ENCODE assay signal across 10 cellular contexts in the genomic region with DNA sequence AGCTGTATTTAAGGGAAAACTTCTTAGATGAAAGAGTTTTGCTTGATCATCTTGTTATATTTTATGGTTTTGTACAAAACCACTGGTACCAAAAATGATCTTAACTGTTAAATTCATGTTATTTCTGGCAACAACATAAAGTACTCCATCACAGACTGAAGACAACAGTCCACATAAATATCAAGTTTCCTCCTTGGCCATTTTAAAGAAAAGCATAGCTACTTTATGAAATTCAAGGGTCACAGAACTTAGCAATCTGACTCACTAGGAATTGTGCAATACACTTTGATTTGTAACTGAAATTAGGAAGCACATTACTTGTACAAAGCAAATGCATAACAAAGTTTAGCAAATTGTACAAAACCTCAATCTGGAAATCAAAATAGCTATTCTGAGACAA.
DNase-seq lines count a peak whose midpoint lies in the region; ATAC-seq, FAIRE-seq and TF ChIP-seq lines count a peak whose summit lies in the region.
"Had no signal": no experiment of that assay in that cellular context is flagged by ENCODE, and none has a peak within 500 bp of the region (broad histone marks: within the 10 kb centered on the region; RNA-seq: fewer than 3 reads in every experiment).

No MANE protein-coding gene starts in this region.

- peak overlapping the region in 3 of 11 experiments; percentile 6 to 47 (median 10); a peak in 5 of 22 replicates for H3K9ac ChIP-seq in BLaER1 treated with 17β-estradiol and CSF1 and Interleukin-3, amounts not matched to agents 10 nM and 100 nM

- no peaks in the 10 kb centered on the region for H3K9me3 Mint-ChIP-seq in nephron

- peaks cover 22 to 63% (median 39%) of the 10 kb centered on the region in 10 experiments for H3K4me1 ChIP-seq in BLaER1 treated with 17β-estradiol and CSF1 and Interleukin-3, amounts not matched to agents 10 nM and 100 nM

- no peaks in the 10 kb centered on the region for H3K27me3 ChIP-seq in BLaER1 treated with 17β-estradiol and CSF1 and Interleukin-3, amounts not matched to agents 10 nM and 100 nM

- peak overlapping the region; percentile 55 to 86 (median 75); a peak in 19 of 22 replicates for H3K4me2 ChIP-seq in BLaER1 treated with 17β-estradiol and CSF1 and Interleukin-3, amounts not matched to agents 10 nM and 100 nM

- H3K36me3 Mint-ChIP-seq in nephron (ENCODE audit: low read depth): peaks cover 3% of the 10 kb centered on the region

- peaks cover 0 to 17% (median 0%) of the 10 kb centered on the region in 11 experiments; a peak in 2 of 22 replicates for H4K20me1 ChIP-seq in BLaER1 treated with 17β-estradiol and CSF1 and Interleukin-3, amounts not matched to agents 10 nM and 100 nM

- peaks cover 0 to 30% (median 21%) of the 10 kb centered on the region in 11 experiments; a peak in 18 of 22 replicates for H3K9me3 ChIP-seq in BLaER1 treated with 17β-estradiol and CSF1 and Interleukin-3, amounts not matched to agents 10 nM and 100 nM (replicated peaks in 1 of 11)

- no peak overlapping the region for H3K4me3 ChIP-seq in BLaER1 treated with 17β-estradiol and CSF1 and Interleukin-3, amounts not matched to agents 10 nM and 100 nM

- peaks cover 0 to 22% (median 0%) of the 10 kb centered on the region in 11 experiments; a peak in 5 of 22 replicates for H3K36me3 ChIP-seq in BLaER1 treated with 17β-estradiol and CSF1 and Interleukin-3, amounts not matched to agents 10 nM and 100 nM

- peak; percentile 81 for DNase-seq in NOMO-1 treated with DMSO at 0.1 percent for 48 hours (lab: John Stamatoyannopoulos, UW; ENCODE audit: unreplicated experiment)
- no peak for DNase-seq in stimulated activated CD4-positive, alpha-beta T cell treated with anti-CD3 and anti-CD28 coated beads, Interleukin-4, amount 100 ng/mL, for 1 hour
- DNase-seq in NAMALWA (ENCODE audit: low spot score): no peak
- no peak for DNase-seq in GM13976 (ENCODE audit: low spot score)
- DNase-seq: NCI-H1436, SW 1271 had no signal

- TF ChIP-seq CTCF in nephron (IDR thresholded peaks at IDR 0.05; ENCODE audit: unreplicated experiment in 3 of 3) (no peak), GM13976 (IDR thresholded peaks at IDR 0.05; ENCODE audit: borderline replicate concordance, control extremely low read depth, extremely low read depth, insufficient read depth, missing control alignments) (no peak)

- peak overlapping the region in 10 of 11 experiments; percentile 3 to 78 (median 70); a peak in 17 of 22 replicates for H3K27ac ChIP-seq in BLaER1 treated with 17β-estradiol and CSF1 and Interleukin-3, amounts not matched to agents 10 nM and 100 nM

- peaks cover 61% of the 10 kb centered on the region for H3K4me1 Mint-ChIP-seq in nephron

- ATAC-seq in GM19467 (IDR thresholded peaks at IDR 0.05; ENCODE audit: unreplicated experiment): no peak

- FAIRE-seq in endometrium (lab: Jason Lieb, UNC): peak; percentile 55

- H3K27ac Mint-ChIP-seq in nephron: peak overlapping the region; percentile 58 to 82 (median 67)

- H3K4me3 Mint-ChIP-seq in nephron: peak overlapping the region in 1 of 3 experiments; percentile 46

- in situ Hi-C loops in GM13976 (cut with MboI; ENCODE audit: low sequenced_read_pairs, unreplicated experiment): no loop called here

- H3K27me3 Mint-ChIP-seq in nephron (ENCODE audit: low read depth): no peaks in the 10 kb centered on the region
